8 cellular contexts compared by ENCODE assay signal in the genomic region with DNA sequence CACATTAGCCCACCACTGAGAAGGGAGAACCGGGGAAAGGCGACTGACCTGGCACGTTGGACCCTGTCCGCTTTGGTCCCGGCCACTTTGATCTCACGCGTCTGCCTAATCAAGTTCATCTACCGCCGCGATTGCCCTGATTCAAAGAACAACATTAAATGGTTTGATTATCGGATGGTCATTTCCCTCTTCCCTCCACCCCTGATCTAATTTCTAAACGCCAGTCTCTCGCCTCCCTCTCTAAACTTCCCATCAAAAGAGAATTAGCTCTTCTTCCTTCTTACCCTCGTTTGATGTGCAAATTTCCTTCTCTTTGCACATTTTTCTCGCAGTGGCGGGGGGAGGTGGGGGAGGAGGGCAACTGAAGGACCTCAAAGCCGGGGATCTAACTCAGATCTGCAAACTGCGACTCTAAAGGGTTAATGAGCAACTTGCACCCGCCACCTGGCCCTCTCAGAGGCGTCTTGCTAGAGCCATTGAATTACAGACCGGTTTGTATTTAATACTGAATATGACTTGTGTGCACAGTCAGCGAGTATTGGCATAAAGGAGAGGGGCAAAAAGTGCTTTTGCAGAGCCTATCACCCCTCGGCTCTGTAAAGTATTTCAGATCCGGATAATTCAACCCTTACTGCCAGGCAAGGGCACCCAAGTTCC. TPM values are rescaled to one million over a fixed set of nuclear protein-coding genes. Genes with fewer than 3 reads are reported as not detected.
A peak's percentile ranks its signal among the peaks of the same experiment; 100 is the strongest.
DNase-seq lines count a peak whose midpoint lies in the region; ATAC-seq and TF ChIP-seq lines count a peak whose summit lies in the region.

No MANE protein-coding gene starts in this region.

- in situ Hi-C loops in brain microvascular endothelial cell (cut with HindIII; ENCODE audit: low pct_ligation_motif_present, low sequenced_read_pairs): loop anchor here (25.0 kb wide), 1 partner anchor 249 kb away; no protein-coding TSS in a partner anchor

- H3K9me3 ChIP-seq in suprapubic skin: no peaks in the 10 kb centered on the region

- H3K36me3 ChIP-seq in brain microvascular endothelial cell (replicated peaks) (peaks cover 3% of the 10 kb centered on the region), suprapubic skin (no peaks in the 10 kb centered on the region)

- TF ChIP-seq EP300 in suprapubic skin (IDR thresholded peaks at IDR 0.05): no peak

- no peaks in the 10 kb centered on the region for H3K27me3 ChIP-seq in brain microvascular endothelial cell (replicated peaks)
- H3K27me3 ChIP-seq in suprapubic skin: peaks cover 38% of the 10 kb centered on the region

- no peak for ATAC-seq in HG02870 (IDR thresholded peaks at IDR 0.05; ENCODE audit: unreplicated experiment)
- no peak for ATAC-seq in GM21447 (IDR thresholded peaks at IDR 0.05; ENCODE audit: unreplicated experiment)

- H3K4me3 ChIP-seq in brain microvascular endothelial cell (ENCODE audit: low read depth, low read length): peak overlapping the region; percentile 81
- peak overlapping the region; percentile 52 for H3K4me3 ChIP-seq in suprapubic skin

- DNase-seq in HK-2 (ENCODE audit: unreplicated experiment) (peak; percentile 11), brain microvascular endothelial cell (peak; percentile 25), kidney tubule cell (ENCODE audit: low spot score) (peak; percentile 34), suprapubic skin (ENCODE audit: low spot score in 2 of 2) (peak in 1 of 2 donors; percentile 77), NCI-H226 (no peak)
- no peak for DNase-seq in activated CD4-positive, alpha-beta T cell treated with anti-CD3 and anti-CD28 coated beads, Interleukin-2, amount 50 U/mL, for 1 hour

- TF ChIP-seq CTCF in brain microvascular endothelial cell (IDR thresholded peaks at IDR 0.05; ENCODE audit: low read depth, low read length, missing control alignments) (no peak), suprapubic skin (IDR thresholded peaks at IDR 0.05) (no peak)

- no peak for TF ChIP-seq POLR2A in suprapubic skin (IDR thresholded peaks at IDR 0.05)

- peaks cover 22% of the 10 kb centered on the region for H3K4me1 ChIP-seq in suprapubic skin

- 3% methylated on average over 24 of the region's 24 CpGs for WGBS in suprapubic skin

- H3K27ac ChIP-seq in brain microvascular endothelial cell (peak overlapping the region; percentile 78), suprapubic skin (no peak overlapping the region)

RNA-seq across cellular contexts. Expression of a gene that starts 0.6 kb away (rescaled TPM):
- 10 to 100 TPM; 12.7 to 18.5 (median 15.8) TPM for total RNA-seq in suprapubic skin

Comparison
In these comparisons a context has a peak if more than half of its experiments do, and no peak if none do; other contexts are left out.
1. DNase-seq: peak in HK-2 (single experiment), brain microvascular endothelial cell (single experiment) and kidney tubule cell (single experiment); none in activated CD4-positive, alpha-beta T cell treated with anti-CD3 and anti-CD28 coated beads, Interleukin-2, amount 50 U/mL, for 1 hour (single experiment) and NCI-H226 (single experiment).